ENCODE assay signal across 17 cellular contexts in genomic region chr17:6323626-6324356, GRCh38.
DNase-seq lines count a peak whose midpoint lies in the region; ATAC-seq, FAIRE-seq and TF ChIP-seq lines count a peak whose summit lies in the region.
"Had no signal": no experiment of that assay in that cellular context is flagged by ENCODE, and none has a peak within 500 bp of the region (broad histone marks: within the 10 kb centered on the region; RNA-seq: fewer than 3 reads in every experiment).

No MANE protein-coding gene starts in this region.

- no peak overlapping the region for H2AFZ ChIP-seq in H1 (ENCODE audit: low read length)

- no peak overlapping the region for H4K91ac ChIP-seq in H1 (replicated peaks; ENCODE audit: insufficient read length, low read length)

- intact Hi-C loops in left ventricle myocardium inferior (cut with micrococcal nuclease) = no loop called here
- intact Hi-C loops in Right ventricle myocardium inferior (cut with DNase I) = no loop called here
- intact Hi-C loops in testis (cut with DNase I; ENCODE audit: low total_unique reads) = no loop called here

- H3K27me3 ChIP-seq in left ventricle myocardium inferior (ENCODE audit: low read depth) = peaks cover 19% of the 10 kb centered on the region
- no peaks in the 10 kb centered on the region; a peak in 1 of 7 replicates for H3K27me3 ChIP-seq in H1 (replicated peaks in 1 of 4; ENCODE audit: control insufficient read depth in 3 of 4, extremely low read depth in 1 of 4, insufficient read depth in 3 of 4, low read length in 3 of 4)
- H3K27me3 ChIP-seq in testis = no peaks in the 10 kb centered on the region

- no peaks in the 10 kb centered on the region for H3K9me3 ChIP-seq in left ventricle myocardium inferior (replicated peaks)
- H3K9me3 ChIP-seq in H1 (ENCODE audit: insufficient read depth in 2 of 2, low read depth in 1 of 2, low read length in 1 of 2) = no peaks in the 10 kb centered on the region
- H3K9me3 ChIP-seq in testis = no peaks in the 10 kb centered on the region
- H3K9me3 ChIP-seq: Caco-2 had no signal

- H3K9me3 Mint-ChIP-seq in immature natural killer cell = peaks cover 0 to 2% (median 0%) of the 10 kb centered on the region in 6 donors
- no peaks in the 10 kb centered on the region for H3K9me3 Mint-ChIP-seq in natural killer cell treated with Interleukin-12 subunit alpha and Interleukin-12 subunit beta and Interleukin-15 and Interleukin-18, amount 100 ng/mL, for 72 hours
- H3K9me3 Mint-ChIP-seq: central memory CD8-positive, alpha-beta T cell; neural crest cell had no signal

- no peak overlapping the region for H3K9ac ChIP-seq in H1 (replicated peaks in 1 of 4; ENCODE audit: extremely low read depth in 1 of 4, low read depth in 3 of 4, low read length in 3 of 4)

- 88% methylated on average over 17 of the region's 17 CpGs; no CpG with 5 or more reads in 1 of the 2 experiments for WGBS in H1 (ENCODE audit: extremely low coverage in 1 of 2, insufficient coverage in 1 of 2, insufficient read length in 1 of 2, insufficient replicate concordance in 2 of 2, low coverage in 1 of 2, low lambda C conversion rate in 2 of 2, missing lambda C conversion rate in 1 of 2), 2 experiments
- 38 to 57% methylated on average over 8 to 17 of the region's 17 CpGs for WGBS in testis, 2 donors

- ATAC-seq in Right ventricle myocardium inferior = no peak
- no peak for ATAC-seq in natural killer cell treated with Interleukin-12 subunit alpha and Interleukin-12 subunit beta and Interleukin-15 and Interleukin-18, amount 100 ng/mL, for 72 hours
- ATAC-seq in HG03025 (IDR thresholded peaks at IDR 0.05; ENCODE audit: low FRiP score, unreplicated experiment) = no peak

- CTCF ChIA-PET in H1 (lab: Charles Lee; ENCODE audit: partially characterized antibody) = interaction anchor here (0.7 to 1.3 kb wide), 5 partner anchors 18 to 732 kb away, joined by 3 to 6 read pairs (median 4); no protein-coding TSS in a partner anchor

- H3K4me3 ChIP-seq in left ventricle myocardium inferior (peak overlapping the region; percentile 29), H1 (ENCODE audit: extremely low read depth in 1 of 4, insufficient read depth in 2 of 4, low read depth in 3 of 4, low read length in 4 of 4) (no peak overlapping the region), testis (no peak overlapping the region)

- no peaks in the 10 kb centered on the region; a peak in 1 of 4 replicates for H3K79me2 ChIP-seq in H1 (ENCODE audit: control insufficient read depth in 1 of 2, insufficient read depth in 2 of 2, low read length in 2 of 2)

- no peak for TF ChIP-seq EP300 in H1 (IDR thresholded peaks at IDR 0.05; ENCODE audit: borderline replicate concordance in 1 of 2, low read depth in 2 of 2, low read length in 2 of 2)

- DNase-seq in left ventricle myocardium inferior = no peak
- no peak for DNase-seq in Right ventricle myocardium inferior (ENCODE audit: missing footprints)
- peak; percentile 0 for DNase-seq in NCI-H524 treated with DMSO at 0.1 percent for 48 hours (lab: John Stamatoyannopoulos, UW)
- DNase-seq in H1 (ENCODE audit: low read depth in 1 of 2, low spot score in 2 of 2) = no peak
- peak; percentile 63 for DNase-seq in testis
- DNase-seq in immature natural killer cell = no peak
- no peak for DNase-seq in natural killer cell treated with Interleukin-12 subunit alpha and Interleukin-12 subunit beta and Interleukin-15 and Interleukin-18, amount 100 ng/mL, for 72 hours (ENCODE audit: low spot score)
- DNase-seq: activated CD4-positive, alpha-beta T cell treated with anti-CD3 and anti-CD28 coated beads, Interleukin-2, amount 50 U/mL, for 4 hours; MM.1S; NCI-H2081 treated with DMSO at 0.1 percent for 48 hours; NK-92 treated with Interleukin-12 subunit alpha and Interleukin-12 subunit beta, amount 100 ng/mL, for 24 hours; SHP77 treated with DMSO at 0.1 percent for 48 hours had no signal

- TF ChIP-seq POLR2A in H1 (IDR thresholded peaks at IDR 0.05; ENCODE audit: control extremely low read depth in 1 of 2, low read depth in 2 of 2, low read length in 2 of 2) (no peak), testis (IDR thresholded peaks at IDR 0.05) (no peak)

- H3K79me1 ChIP-seq in H1 (ENCODE audit: low read depth, low read length) = no peaks in the 10 kb centered on the region

- no peaks in the 10 kb centered on the region for H3K4me1 Mint-ChIP-seq in immature natural killer cell
- H3K4me1 Mint-ChIP-seq in natural killer cell treated with Interleukin-12 subunit alpha and Interleukin-12 subunit beta and Interleukin-15 and Interleukin-18, amount 100 ng/mL, for 72 hours (ENCODE audit: low read depth in 2 of 2) = no peaks in the 10 kb centered on the region
- H3K4me1 Mint-ChIP-seq: central memory CD8-positive, alpha-beta T cell; memory B cell; neural crest cell had no signal

- peaks cover 1 to 11% (median 10%) of the 10 kb centered on the region in 3 donors for H3K27me3 Mint-ChIP-seq in immature natural killer cell (ENCODE audit: low read depth in 3 of 3)
- peaks cover 28 to 36% of the 10 kb centered on the region in 2 donors for H3K27me3 Mint-ChIP-seq in natural killer cell treated with Interleukin-12 subunit alpha and Interleukin-12 subunit beta and Interleukin-15 and Interleukin-18, amount 100 ng/mL, for 72 hours

- no peak overlapping the region for H4K8ac ChIP-seq in H1 (ENCODE audit: extremely low read depth, insufficient read depth, low read length)

- no peak overlapping the region for H2BK5ac ChIP-seq in H1 (ENCODE audit: low read depth, low read length)

- H3K27ac ChIP-seq in left ventricle myocardium inferior (replicated peaks) (peak overlapping the region; percentile 71), H1 (ENCODE audit: low read depth, low read length) (no peak overlapping the region), testis (no peak overlapping the region)

- H4K5ac ChIP-seq in H1 (ENCODE audit: insufficient read length, low read depth, low read length) = no peak overlapping the region

- no peak overlapping the region for H3K27ac Mint-ChIP-seq in immature natural killer cell
- no peak overlapping the region for H3K27ac Mint-ChIP-seq in natural killer cell treated with Interleukin-12 subunit alpha and Interleukin-12 subunit beta and Interleukin-15 and Interleukin-18, amount 100 ng/mL, for 72 hours
- H3K27ac Mint-ChIP-seq: memory B cell had no signal

- H3K18ac ChIP-seq in H1 (ENCODE audit: extremely low read depth, low read length) = no peak overlapping the region

- no peak overlapping the region for H2AK5ac ChIP-seq in H1 (ENCODE audit: low read depth, low read length)

- H3K56ac ChIP-seq in H1 (replicated peaks; ENCODE audit: insufficient read length, low read depth, low read length) = no peak overlapping the region

- POLR2A ChIA-PET in H1 (lab: Charles Lee; ENCODE audit: partially characterized antibody) = no interaction called here

- TF ChIP-seq CTCF in left ventricle myocardium inferior (IDR thresholded peaks at IDR 0.05; ENCODE audit: borderline replicate concordance) = no peak
- TF ChIP-seq CTCF in H1 (IDR thresholded peaks at IDR 0.05; ENCODE audit: control extremely low read depth in 1 of 3, insufficient read depth in 1 of 3, low read depth in 1 of 3, low read length in 3 of 3) = no peak
- TF ChIP-seq CTCF in testis (IDR thresholded peaks at IDR 0.05) = no peak

- no peaks in the 10 kb centered on the region for H4K20me1 ChIP-seq in H1 (replicated peaks in 1 of 2; ENCODE audit: control insufficient read depth in 1 of 2, insufficient read depth in 2 of 2, low read length in 2 of 2)

- H2BK20ac ChIP-seq in H1 (ENCODE audit: low read length) = no peak overlapping the region

- H2BK120ac ChIP-seq in H1 (replicated peaks; ENCODE audit: low read depth, low read length) = no peak overlapping the region

- no peak overlapping the region for H2BK12ac ChIP-seq in H1 (ENCODE audit: low read depth, low read length)

- H3K14ac ChIP-seq in H1 (ENCODE audit: insufficient read length) = no peak overlapping the region

- H3K4me3 Mint-ChIP-seq in immature natural killer cell = no peak overlapping the region
- H3K4me3 Mint-ChIP-seq in natural killer cell treated with Interleukin-12 subunit alpha and Interleukin-12 subunit beta and Interleukin-15 and Interleukin-18, amount 100 ng/mL, for 72 hours = no peak overlapping the region
- H3K4me3 Mint-ChIP-seq: central memory CD8-positive, alpha-beta T cell; memory B cell; neural crest cell had no signal

- H2BK15ac ChIP-seq in H1 (ENCODE audit: low read length) = no peak overlapping the region

- H3K4me1 ChIP-seq in left ventricle myocardium inferior (peaks cover 38% of the 10 kb centered on the region), H1 (replicated peaks in 1 of 4; ENCODE audit: control insufficient read depth in 3 of 4, insufficient read depth in 4 of 4, low read length in 3 of 4) (0 out of 7 replicates have a peak, but pooled peaks cover 0 to 3% (median 0%) of the 10 kb centered on the region in 4 experiments), testis (no peaks in the 10 kb centered on the region)
- H3K4me1 ChIP-seq: Caco-2 had no signal

- no peak for TF ChIP-seq RAD21 in H1 (IDR thresholded peaks at IDR 0.05 in 1 of 2, conservative IDR thresholded peaks at IDR 0.05 in 1 of 2; ENCODE audit: low read depth in 2 of 2, low read length in 2 of 2)

- H3K4me2 ChIP-seq in H1 (ENCODE audit: insufficient read depth in 1 of 2, low read depth in 2 of 2, low read length in 2 of 2) = no peak overlapping the region

- peaks cover 3% of the 10 kb centered on the region; the same call in 1 of the 2 replicates for H3K23me2 ChIP-seq in H1 (ENCODE audit: low read depth, low read length)

- FAIRE-seq in H1 (lab: Jason Lieb, UNC) = no peak

- no peak overlapping the region for H3K23ac ChIP-seq in H1 (ENCODE audit: insufficient read length)

- H3K36me3 Mint-ChIP-seq in immature natural killer cell = no peaks in the 10 kb centered on the region
- no peaks in the 10 kb centered on the region for H3K36me3 Mint-ChIP-seq in natural killer cell treated with Interleukin-12 subunit alpha and Interleukin-12 subunit beta and Interleukin-15 and Interleukin-18, amount 100 ng/mL, for 72 hours
- H3K36me3 Mint-ChIP-seq: memory B cell had no signal

- H3K4ac ChIP-seq in H1 (replicated peaks; ENCODE audit: insufficient read length, low read depth, low read length) = no peak overlapping the region

- H3K36me3 ChIP-seq in left ventricle myocardium inferior (no peaks in the 10 kb centered on the region), H1 (ENCODE audit: control insufficient read depth in 2 of 4, insufficient read depth in 4 of 4, low read length in 3 of 4) (no peaks in the 10 kb centered on the region), testis (ENCODE audit: low read depth, missing control alignments) (no peaks in the 10 kb centered on the region)

TF ChIP-seq in H1, 55 proteins besides CTCF, POLR2A, EP300 and RAD21 (continues in another document):
- peak; percentile 45; the same call in 1 of the 2 replicates for TF ChIP-seq USF2 (IDR thresholded peaks at IDR 0.05; ENCODE audit: low read length)

Comparison
In these comparisons a context has a peak if more than half of its experiments do, and no peak if none do; other contexts are left out.
1. DNase-seq: peak in NCI-H524 treated with DMSO at 0.1 percent for 48 hours (single experiment) and testis (single experiment); none in left ventricle myocardium inferior (single experiment), Right ventricle myocardium inferior (single experiment), H1 (0 of 2), immature natural killer cell (0 of 3) and natural killer cell treated with Interleukin-12 subunit alpha and Interleukin-12 subunit beta and Interleukin-15 and Interleukin-18, amount 100 ng/mL, for 72 hours (single experiment).